ENCODE assay signal across 2 cellular contexts in the genomic region with DNA sequence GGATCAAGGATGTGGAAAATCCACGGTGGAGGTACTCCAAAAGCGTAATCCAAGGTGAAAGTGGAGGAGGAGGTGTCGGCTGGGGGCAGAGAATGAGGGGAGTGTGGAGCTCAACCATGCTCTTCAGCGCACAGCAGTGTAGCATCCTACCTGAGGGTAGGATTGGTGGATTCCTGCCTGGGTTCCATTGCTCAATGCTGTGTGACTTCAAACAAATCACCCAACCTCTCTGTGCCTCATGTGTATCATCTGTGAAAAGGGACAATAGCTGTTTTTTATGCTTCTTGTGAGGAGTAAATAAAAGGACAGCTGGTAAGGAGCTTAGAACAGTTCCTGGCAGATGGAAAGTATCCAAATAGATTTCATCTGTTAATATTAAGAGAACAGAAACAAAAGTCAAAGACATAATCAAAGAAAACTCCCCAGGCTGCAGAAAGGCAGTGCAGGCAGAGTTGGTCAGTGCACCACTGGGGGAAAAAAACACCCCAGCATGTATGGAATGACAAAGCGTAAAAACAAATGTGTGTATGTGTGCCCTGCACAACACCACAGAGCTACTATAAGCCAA.
TF ChIP-seq lines count a peak whose summit lies in the region.

No MANE protein-coding gene starts in this region.

TF ChIP-seq in K562, 482 proteins besides CTCF, POLR2A, EP300 and RAD21:
- TF ChIP-seq CREB1 (IDR thresholded peaks at IDR 0.05), result no peak
- TF ChIP-seq CREB1 (CRISPR knock-in tag; IDR thresholded peaks at IDR 0.05), result no peak
- TF ChIP-seq ZFP36 (IDR thresholded peaks at IDR 0.05; ENCODE audit: low read depth, low read length, partially characterized antibody), result peak; percentile 56
- TF ChIP-seq RBM25 (IDR thresholded peaks at IDR 0.05; ENCODE audit: low read depth, low read length, severe bottlenecking), result peak; percentile 52
- no peak for TF ChIP-seq SAFB2 (IDR thresholded peaks at IDR 0.05; ENCODE audit: borderline replicate concordance, low read depth, low read length, severe bottlenecking)
- TF ChIP-seq ZNF76 (CRISPR knock-in tag; IDR thresholded peaks at IDR 0.05; ENCODE audit: borderline replicate concordance), result no peak
- peak; percentile 93 for TF ChIP-seq ZNF583 (CRISPR knock-in tag; IDR thresholded peaks at IDR 0.05)
- peak; percentile 19; the same call in 1 of the 2 replicates for TF ChIP-seq BCOR (IDR thresholded peaks at IDR 0.05)
- TF ChIP-seq HNRNPLL (IDR thresholded peaks at IDR 0.05; ENCODE audit: low read depth, low read length, poor library complexity, severe bottlenecking), result no peak
TF ChIP-seq in K562: peak in this region for 4.

TF ChIP-seq in HepG2, 621 proteins besides CTCF, POLR2A, EP300 and RAD21:
- TF ChIP-seq ZNF530 (CRISPR knock-in tag; IDR thresholded peaks at IDR 0.05; ENCODE audit: low read depth) (no peak), ZNF619 (CRISPR knock-in tag; IDR thresholded peaks at IDR 0.05) (no peak), ZNF768 (CRISPR knock-in tag; IDR thresholded peaks at IDR 0.05) (peak; percentile 89)
TF ChIP-seq in HepG2: peak in this region for 1.
